9 cellular contexts compared by ENCODE assay signal in genomic region chr7:5554287-5554785, GRCh38. TPM values are rescaled to one million over a fixed set of nuclear protein-coding genes. Genes with fewer than 3 reads are reported as not detected.
A peak's percentile ranks its signal among the peaks of the same experiment; 100 is the strongest.
DNase-seq lines count a peak whose midpoint lies in the region; ATAC-seq, FAIRE-seq and TF ChIP-seq lines count a peak whose summit lies in the region.
"Had no signal": no experiment of that assay in that cellular context is flagged by ENCODE, and none has a peak within 500 bp of the region (broad histone marks: within the 10 kb centered on the region; RNA-seq: fewer than 3 reads in every experiment).

No MANE protein-coding gene starts in this region.

- H3K4me1 ChIP-seq in Karpas-422 (ENCODE audit: low read length) (peaks cover 43% of the 10 kb centered on the region), endothelial cell of umbilical vein (ENCODE audit: control insufficient read depth, extremely low read depth, insufficient read depth, low read length) (peaks cover 15% of the 10 kb centered on the region), ovary (ENCODE audit: insufficient read depth) (peaks cover 8% of the 10 kb centered on the region), HAP-1 (peaks cover 25% of the 10 kb centered on the region)

- H3K4me2 ChIP-seq in Karpas-422 (ENCODE audit: low read depth, low read length, poor library complexity, severe bottlenecking) (peak overlapping the region; percentile 94), endothelial cell of umbilical vein (ENCODE audit: insufficient read depth, low read length) (no peak overlapping the region)

- TF ChIP-seq CTCF in CD14-positive monocyte (IDR thresholded peaks at IDR 0.05) (no peak), endothelial cell of umbilical vein (IDR thresholded peaks at IDR 0.05; ENCODE audit: extremely low read depth in 1 of 2, insufficient read depth in 1 of 2, low read depth in 1 of 2, low read length in 2 of 2) (no peak), ovary (IDR thresholded peaks at IDR 0.05) (no peak)

- FAIRE-seq in endothelial cell of umbilical vein (lab: Jason Lieb, UNC): no peak

- H2AFZ ChIP-seq in Karpas-422 (ENCODE audit: low read length) (no peak overlapping the region), endothelial cell of umbilical vein (ENCODE audit: low read depth, low read length) (no peak overlapping the region)

- no peaks in the 10 kb centered on the region for H3K9me1 ChIP-seq in endothelial cell of umbilical vein (replicated peaks; ENCODE audit: control insufficient read depth, extremely low read depth, insufficient read depth, low read length)

- peaks cover 42% of the 10 kb centered on the region for H3K4me1 Mint-ChIP-seq in CD14-positive monocyte

- TF ChIP-seq POLR2A in endothelial cell of umbilical vein (IDR thresholded peaks at IDR 0.05; ENCODE audit: low read depth, low read length) (no peak), ovary (IDR thresholded peaks at IDR 0.05) (no peak)

- H3K27me3 ChIP-seq in Karpas-422 (ENCODE audit: low read length) (no peaks in the 10 kb centered on the region), endothelial cell of umbilical vein (ENCODE audit: control insufficient read depth in 2 of 2, insufficient read depth in 2 of 2, low read length in 2 of 2) (no peaks in the 10 kb centered on the region), ovary (no peaks in the 10 kb centered on the region), HAP-1 (ENCODE audit: low read depth) (no peaks in the 10 kb centered on the region)

- POLR2A ChIA-PET in endothelial cell of umbilical vein (lab: Charles Lee): no interaction called here

- peak overlapping the region; percentile 31 to 63 for H3K4me3 Mint-ChIP-seq in CD14-positive monocyte

- in situ Hi-C loops in HAP-1 (cut with MboI; ENCODE audit: low sequenced_read_pairs): no loop called here

- no peak for TF ChIP-seq EP300 in ovary (IDR thresholded peaks at IDR 0.05)

- H3K27ac ChIP-seq in Karpas-422 (ENCODE audit: low read length) (no peak overlapping the region), endothelial cell of umbilical vein (ENCODE audit: insufficient read depth, low read depth, low read length) (no peak overlapping the region), ovary (peak overlapping the region; percentile 98 to 99)

- CTCF ChIA-PET in endothelial cell of umbilical vein (lab: Charles Lee): no interaction called here

- no peaks in the 10 kb centered on the region for H4K20me1 ChIP-seq in Karpas-422 (ENCODE audit: insufficient read depth, low read depth, low read length)
- H4K20me1 ChIP-seq in endothelial cell of umbilical vein (replicated peaks; ENCODE audit: control insufficient read depth, extremely low read depth, insufficient read depth, low read length): no peaks in the 10 kb centered on the region

- DNase-seq in CD14-positive monocyte (ENCODE audit: low spot score): no peak
- DNase-seq in Karpas-422: no peak
- no peak for DNase-seq in endothelial cell of umbilical vein (ENCODE audit: low read depth, low spot score)
- DNase-seq in ovary: peak in 1 of 5 donors; percentile 50
- no peak for DNase-seq in HAP-1 (ENCODE audit: low spot score in 2 of 2)
- no peak for DNase-seq in NCI-H345 (lab: John Stamatoyannopoulos, UW)
- DNase-seq in NCI-H2029 treated with DMSO at 0.1 percent for 48 hours (lab: John Stamatoyannopoulos, UW): no peak
- DNase-seq: DMS79 had no signal

- H3K27ac Mint-ChIP-seq in CD14-positive monocyte: peak overlapping the region in 6 of 7 donors; percentile 65 to 93 (median 78)

- TSS peak; percentile 47 for BruUV-seq in endothelial cell of umbilical vein (replicated peaks; lab: Mats Ljungman, UMichigan)

- H3K9me3 Mint-ChIP-seq in CD14-positive monocyte: peaks cover 0 to under 1% (median 0%) of the 10 kb centered on the region in 7 donors

- H3K9ac ChIP-seq in Karpas-422 (ENCODE audit: low read length) (peak overlapping the region; percentile 91), endothelial cell of umbilical vein (replicated peaks; ENCODE audit: extremely low read depth, insufficient read depth, low read length) (no peak overlapping the region)

- 89 to 90% (median 89%) methylated on average over 9 of the region's 9 CpGs for WGBS in ovary, 3 donors

- dilution Hi-C loops in endothelial cell of umbilical vein (cut with MboI; ENCODE audit: extremely low pct_ligation_motif_present, low sequenced_read_pairs): no loop called here

- H3K36me3 ChIP-seq in Karpas-422 (ENCODE audit: insufficient read depth, low read length): no peaks in the 10 kb centered on the region
- H3K36me3 ChIP-seq in endothelial cell of umbilical vein (ENCODE audit: control insufficient read depth in 2 of 2, extremely low read depth in 1 of 2, insufficient read depth in 2 of 2, low read length in 2 of 2): no peaks in the 10 kb centered on the region
- no peaks in the 10 kb centered on the region for H3K36me3 ChIP-seq in ovary
- no peaks in the 10 kb centered on the region for H3K36me3 ChIP-seq in HAP-1 (replicated peaks)

- intact Hi-C loops in CD14-positive monocyte (cut with micrococcal nuclease): no loop called here
- intact Hi-C loops in endothelial cell of umbilical vein (cut with micrococcal nuclease): no loop called here
- intact Hi-C loops in ovary (cut with DNase I): no loop called here

- no peaks in the 10 kb centered on the region for H3K9me2 ChIP-seq in Karpas-422 (replicated peaks; ENCODE audit: insufficient read depth, low read length)

- H3K27me3 Mint-ChIP-seq in CD14-positive monocyte (ENCODE audit: low read depth in 3 of 3): peaks cover 0 to 3% (median 0%) of the 10 kb centered on the region in 3 donors

- H3K36me3 Mint-ChIP-seq in CD14-positive monocyte: peaks cover 0 to 2% of the 10 kb centered on the region in 2 donors

- H3K4me3 ChIP-seq in Karpas-422 (ENCODE audit: low read length) (peak overlapping the region; percentile 35; the same call in 1 of the 2 replicates), endothelial cell of umbilical vein (replicated peaks in 1 of 3; ENCODE audit: insufficient read depth in 1 of 3, low read depth in 1 of 3, low read length in 3 of 3) (no peak overlapping the region), ovary (peak overlapping the region; percentile 62), HAP-1 (no peak overlapping the region)

- H3K79me2 ChIP-seq in Karpas-422 (ENCODE audit: low read length) (no peaks in the 10 kb centered on the region), endothelial cell of umbilical vein (ENCODE audit: control insufficient read depth, insufficient read depth, low read length) (no peaks in the 10 kb centered on the region)

- H3K9me3 ChIP-seq in Karpas-422 (ENCODE audit: low read length) (no peaks in the 10 kb centered on the region), endothelial cell of umbilical vein (replicated peaks; ENCODE audit: control insufficient read depth, insufficient read depth, low read length) (no peaks in the 10 kb centered on the region), ovary (no peaks in the 10 kb centered on the region), HAP-1 (no peaks in the 10 kb centered on the region)

- ATAC-seq in HG03460 (IDR thresholded peaks at IDR 0.05; ENCODE audit: unreplicated experiment): no peak

TF ChIP-seq in endothelial cell of umbilical vein, 7 proteins besides CTCF, POLR2A, EP300 and RAD21 (continues in another document):
- TF ChIP-seq MYC (IDR thresholded peaks at IDR 0.05; ENCODE audit: low read depth, low read length) (no peak), FOS (IDR thresholded peaks at IDR 0.05; ENCODE audit: borderline replicate concordance, insufficient read depth, low read length) (no peak)

RNA-seq across cellular contexts. Expression of gene ACTB, which starts 23.9 kb away (rescaled TPM):
- polyA plus RNA-seq in CD14-positive monocyte: over 10,000 TPM; 20,280 to 23,749 TPM
- 1,989 and 2,237 TPM in 2 replicates for total RNA-seq in Karpas-422 (2014; rRNA removed; shearing (Covaris generic); ENCODE audit: low replicate concordance)
- total RNA-seq in endothelial cell of umbilical vein: 7,266 and 7,283 TPM in 2 replicates
- 4,441 and 4,733 TPM in 2 replicates for polyA plus RNA-seq in endothelial cell of umbilical vein
- polyA plus RNA-seq in endothelial cell of umbilical vein (2011; cell fraction: cytosol; rRNA removed): 6,749 and 6,812 TPM in 2 replicates
- polyA plus RNA-seq in endothelial cell of umbilical vein (2011; cell fraction: nucleus; rRNA removed): 2,400 and 3,219 TPM in 2 replicates
- polyA plus RNA-seq in endothelial cell of umbilical vein (2012): 4,941 and 6,018 TPM in 2 replicates
- 2,868 and 4,067 TPM in 2 replicates for polyA minus RNA-seq in endothelial cell of umbilical vein
- polyA minus RNA-seq in endothelial cell of umbilical vein (2011; cell fraction: cytosol; rRNA and poly(A)+ RNA removed): 1,321 TPM
- polyA minus RNA-seq in endothelial cell of umbilical vein (2011; cell fraction: nucleus; rRNA and poly(A)+ RNA removed): 805 and 1,158 TPM in 2 replicates
- total RNA-seq in ovary: 1,000 to 10,000 TPM; 1,260 to 4,608 (median 3,127) TPM
- polyA plus RNA-seq in ovary: 1,000 to 10,000 TPM; 1,910 to 5,835 TPM

RNA-seq across cellular contexts. Expression of gene FSCN1, which starts 38.3 kb away (rescaled TPM):
- 1 to 10 TPM; 2.0 to 2.5 TPM for polyA plus RNA-seq in CD14-positive monocyte
- 5.4 and 10.6 TPM in 2 replicates for total RNA-seq in Karpas-422 (2014; rRNA removed; shearing (Covaris generic); ENCODE audit: low replicate concordance)
- total RNA-seq in endothelial cell of umbilical vein: 456 and 487 TPM in 2 replicates
- 339 and 407 TPM in 2 replicates for polyA plus RNA-seq in endothelial cell of umbilical vein
- polyA plus RNA-seq in endothelial cell of umbilical vein (2011; cell fraction: cytosol; rRNA removed): 155 and 249 TPM in 2 replicates
- polyA plus RNA-seq in endothelial cell of umbilical vein (2011; cell fraction: nucleus; rRNA removed): 105 and 109 TPM in 2 replicates
- polyA plus RNA-seq in endothelial cell of umbilical vein (2012): 157 and 195 TPM in 2 replicates
- 156 and 210 TPM in 2 replicates for polyA minus RNA-seq in endothelial cell of umbilical vein
- 151 TPM for polyA minus RNA-seq in endothelial cell of umbilical vein (2011; cell fraction: cytosol; rRNA and poly(A)+ RNA removed)
- 48.7 and 105 TPM in 2 replicates for polyA minus RNA-seq in endothelial cell of umbilical vein (2011; cell fraction: nucleus; rRNA and poly(A)+ RNA removed)
- 100 to 1,000 TPM in 3 of 7 donors, 10 to 100 TPM in 4; 55.3 to 182 (median 96.0) TPM for total RNA-seq in ovary
- 10 to 100 TPM; 12.9 to 57.7 TPM for polyA plus RNA-seq in ovary

RNA-seq across cellular contexts. Expression of gene FBXL18, which starts 40.7 kb away (rescaled TPM):
- polyA plus RNA-seq in CD14-positive monocyte: under 1 TPM; 0.11 to 0.75 TPM
- 3.9 and 8.6 TPM in 2 replicates for total RNA-seq in Karpas-422 (2014; rRNA removed; shearing (Covaris generic); ENCODE audit: low replicate concordance)
- 16.8 and 21.4 TPM in 2 replicates for total RNA-seq in endothelial cell of umbilical vein
- polyA plus RNA-seq in endothelial cell of umbilical vein: 9.3 and 12.3 TPM in 2 replicates
- polyA plus RNA-seq in endothelial cell of umbilical vein (2011; cell fraction: cytosol; rRNA removed): 5.0 and 6.3 TPM in 2 replicates
- polyA plus RNA-seq in endothelial cell of umbilical vein (2011; cell fraction: nucleus; rRNA removed): 7.2 and 7.8 TPM in 2 replicates
- 6.0 and 6.4 TPM in 2 replicates for polyA plus RNA-seq in endothelial cell of umbilical vein (2012)
- polyA minus RNA-seq in endothelial cell of umbilical vein: 12.9 and 13.4 TPM in 2 replicates
- polyA minus RNA-seq in endothelial cell of umbilical vein (2011; cell fraction: cytosol; rRNA and poly(A)+ RNA removed): 11.5 TPM
- polyA minus RNA-seq in endothelial cell of umbilical vein (2011; cell fraction: nucleus; rRNA and poly(A)+ RNA removed): 7.4 and 12.3 TPM in 2 replicates
- 1 to 10 TPM; 2.1 to 8.8 (median 6.1) TPM for total RNA-seq in ovary
- 1 to 10 TPM; 1.3 to 1.9 TPM for polyA plus RNA-seq in ovary

Comparison
In these comparisons a context has a peak if more than half of its experiments do, and no peak if none do; other contexts are left out.
1. H3K27ac ChIP-seq: peak in ovary (2 of 2); none in Karpas-422 (single experiment) and endothelial cell of umbilical vein (single experiment).
2. H3K4me3 ChIP-seq: peak in Karpas-422 (single experiment) and ovary (single experiment); none in endothelial cell of umbilical vein (0 of 3) and HAP-1 (single experiment).